Comparison of ENCODE assay signal across 1 cellular context in genomic region chr7:611281-611810, GRCh38.
TF ChIP-seq lines count a peak whose summit lies in the region.

No MANE protein-coding gene starts in this region.

TF ChIP-seq in K562, 482 proteins besides CTCF, POLR2A, EP300 and RAD21 (continued from another document):
- TF ChIP-seq RREB1 (CRISPR knock-in tag; IDR thresholded peaks at IDR 0.05) (no peak), TEAD1 (CRISPR knock-in tag; IDR thresholded peaks at IDR 0.05) (0 out of 4 replicates have a peak, but pooled peaks of 1 of the 2 experiments have one; percentile 1), KLF10 (CRISPR knock-in tag; IDR thresholded peaks at IDR 0.05) (no peak), KDM1A (IDR thresholded peaks at IDR 0.05) (0 out of 4 replicates have a peak, but pooled peaks of 1 of the 2 experiments have one; percentile 32), ESRRA (IDR thresholded peaks at IDR 0.05; ENCODE audit: borderline replicate concordance, low read depth) (peak; percentile 6; the same call in 1 of the 2 replicates)
